ENCODE assay signal across 8 cellular contexts in the genomic region with DNA sequence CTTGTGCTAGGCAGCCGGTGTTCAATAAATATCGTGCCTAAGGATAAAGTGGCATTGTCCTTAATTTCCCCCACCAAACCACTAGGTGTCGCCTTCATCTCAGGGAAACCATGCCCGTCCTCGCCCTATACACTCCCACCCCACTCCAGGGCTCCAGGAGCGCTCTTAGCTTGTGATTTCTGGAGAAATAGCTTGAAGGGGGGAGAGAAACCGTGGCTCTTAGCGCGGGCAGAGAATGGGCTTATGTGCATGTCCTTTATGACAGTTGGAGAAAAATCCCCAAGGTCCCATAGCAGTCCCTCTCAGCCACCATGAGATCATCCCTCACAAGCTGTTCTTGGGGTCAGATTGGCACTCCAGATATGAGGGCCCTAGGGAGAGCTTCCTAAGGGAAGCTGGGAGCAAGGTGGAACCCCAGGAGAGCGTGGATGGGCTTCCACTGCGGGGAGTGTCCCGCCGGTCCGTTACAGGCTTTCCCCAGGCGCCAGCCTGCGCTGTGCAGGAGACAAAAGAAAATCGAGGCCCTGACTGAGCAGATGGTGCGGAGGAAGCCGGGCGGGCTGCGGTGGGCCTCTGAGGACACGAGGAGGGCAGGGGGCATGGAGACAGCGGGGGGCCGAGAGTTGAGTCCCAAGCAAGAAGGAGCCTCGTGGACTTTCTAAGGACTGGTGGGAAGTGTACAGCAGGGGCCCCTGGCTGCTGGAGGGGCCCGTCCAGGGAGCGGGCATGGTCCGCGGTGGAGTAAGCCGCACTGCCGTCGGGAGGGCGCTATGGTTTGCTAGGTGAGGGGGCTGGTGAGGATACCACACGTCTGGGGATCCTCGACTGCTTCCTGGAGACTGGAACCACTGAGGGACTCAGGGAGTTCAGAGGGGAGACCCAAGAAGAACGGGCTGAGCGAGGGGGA. TPM values are rescaled to one million over a fixed set of nuclear protein-coding genes. Genes with fewer than 3 reads are reported as not detected.
DNase-seq lines count a peak whose midpoint lies in the region; ATAC-seq and TF ChIP-seq lines count a peak whose summit lies in the region.

No MANE protein-coding gene starts in this region.

- no peaks in the 10 kb centered on the region for H3K27me3 ChIP-seq in kidney epithelial cell (ENCODE audit: control insufficient read depth, insufficient read depth, low read length)

- H3K4me3 ChIP-seq in AG10803 (ENCODE audit: low read length) (peak overlapping the region; percentile 41), choroid plexus epithelial cell (ENCODE audit: low read depth, low read length) (peak overlapping the region; percentile 63), kidney epithelial cell (ENCODE audit: low read depth, low read length) (no peak overlapping the region)

- DNase-seq in AG10803 (ENCODE audit: low read depth): peak; percentile 83
- DNase-seq in H4 (ENCODE audit: low spot score): peak; percentile 77
- peak; percentile 51 for DNase-seq in NCI-H2171 (lab: John Stamatoyannopoulos, UW)
- DNase-seq in choroid plexus epithelial cell (ENCODE audit: low read depth): peak; percentile 92
- peak; percentile 42 for DNase-seq in kidney epithelial cell (ENCODE audit: low read depth)
- DNase-seq in stimulated activated CD4-positive, alpha-beta T cell treated with anti-CD3 and anti-CD28 coated beads, Interleukin-12 subunit alpha, Interleukin-12 subunit beta, amount 100 ng/mL, for 48 hours (ENCODE audit: low read depth in 2 of 3, low spot score in 1 of 3): peak; percentile 14 to 53 (median 28)

- ATAC-seq in activated CD4-positive, CD25-positive, alpha-beta regulatory T cell treated with anti-CD3 and anti-CD28 coated beads, Interleukin-2, amount 50 U/mL, for 24 hours: peak; percentile 80 to 90
- ATAC-seq in HG03045 (IDR thresholded peaks at IDR 0.05; ENCODE audit: unreplicated experiment): no peak

- TF ChIP-seq CTCF in AG10803 (conservative IDR thresholded peaks at IDR 0.05; ENCODE audit: low read length): peak; percentile 91
- peak; percentile 90 for TF ChIP-seq CTCF in choroid plexus epithelial cell (conservative IDR thresholded peaks at IDR 0.05; ENCODE audit: low read depth, low read length)
- peak; percentile 83 for TF ChIP-seq CTCF in kidney epithelial cell (IDR thresholded peaks at IDR 0.05; ENCODE audit: insufficient read depth, low read length, poor library complexity, severe bottlenecking)

- H3K36me3 ChIP-seq in kidney epithelial cell (ENCODE audit: control insufficient read depth, insufficient read depth, low read length): peaks cover 1% of the 10 kb centered on the region

RNA-seq across cellular contexts. Expression of gene NPR2, which starts 0.8 kb away (rescaled TPM):
- total RNA-seq in H4 (2014; rRNA removed; shearing (Covaris generic)): 0.25 and 2.9 TPM in 2 replicates
- total RNA-seq in kidney epithelial cell: 35.9 and 39.8 TPM in 2 replicates

RNA-seq across cellular contexts. Expression of gene SPAG8, which starts 21.4 kb away (rescaled TPM):
- total RNA-seq in H4 (2014; rRNA removed; shearing (Covaris generic)): 0.99 TPM in 2 replicates
- not detected in 2 replicates for total RNA-seq in kidney epithelial cell

RNA-seq across cellular contexts. Expression of gene HINT2, which starts 24.2 kb away (rescaled TPM):
- 88.2 and 95.4 TPM in 2 replicates for total RNA-seq in H4 (2014; rRNA removed; shearing (Covaris generic))
- 46.1 and 54.9 TPM in 2 replicates for total RNA-seq in kidney epithelial cell

RNA-seq across cellular contexts. Expression of gene MSMP, which starts 36.6 kb away (rescaled TPM):
- total RNA-seq in H4 (2014; rRNA removed; shearing (Covaris generic)): not detected in 2 replicates
- total RNA-seq in kidney epithelial cell: not detected in 2 replicates

RNA-seq across cellular contexts. Expression of gene FAM221B, which starts 37.9 kb away (rescaled TPM):
- not detected in 2 replicates for total RNA-seq in H4 (2014; rRNA removed; shearing (Covaris generic))
- not detected in 2 replicates for total RNA-seq in kidney epithelial cell

Comparison
In these comparisons a context has a peak if more than half of its experiments do, and no peak if none do; other contexts are left out.
1. DNase-seq: peak in every context shown above with its lines; median percentile 92 in choroid plexus epithelial cell; 83 in AG10803; 77 in H4; 51 in NCI-H2171; 42 in kidney epithelial cell; 28 in stimulated activated CD4-positive, alpha-beta T cell treated with anti-CD3 and anti-CD28 coated beads, Interleukin-12 subunit alpha, Interleukin-12 subunit beta, amount 100 ng/mL, for 48 hours.